In the genomic region with DNA sequence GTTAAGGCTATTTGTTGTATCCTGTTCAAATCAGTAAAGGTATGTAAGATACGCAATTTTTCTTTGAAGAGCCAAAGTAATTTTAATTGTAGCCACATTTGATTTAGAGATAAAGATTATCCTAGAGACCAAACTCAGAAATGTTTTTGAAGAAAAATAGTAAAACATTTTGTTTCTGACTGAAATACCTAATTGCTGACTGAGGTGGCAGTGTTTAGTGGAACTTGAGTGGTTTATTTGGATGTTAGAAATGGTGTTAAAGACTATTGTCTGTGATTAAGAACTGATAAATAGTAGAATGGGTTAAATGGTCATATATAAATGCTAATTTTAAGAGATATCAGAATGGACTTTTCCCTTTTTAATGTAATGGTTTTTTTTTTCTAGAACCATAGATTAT, we compare ENCODE assay signal across 1 cellular context.
TF ChIP-seq lines count a peak whose summit lies in the region.

No MANE protein-coding gene starts in this region.

TF ChIP-seq in HCT116, 20 proteins besides CTCF, POLR2A, EP300 and RAD21 (continued from another document):
- TF ChIP-seq EZH2phosphoT487 (IDR thresholded peaks at IDR 0.05; ENCODE audit: borderline replicate concordance) (no peak), EZH2 (IDR thresholded peaks at IDR 0.05) (no peak), POLR2AphosphoS5 (IDR thresholded peaks at IDR 0.05; ENCODE audit: low read depth, low read length) (no peak), CBX3 (IDR thresholded peaks at IDR 0.05; ENCODE audit: low read depth) (no peak), ZFX (IDR thresholded peaks at IDR 0.05) (no peak), EGR1 (IDR thresholded peaks at IDR 0.05; ENCODE audit: low read depth) (no peak), CEBPB (IDR thresholded peaks at IDR 0.05; ENCODE audit: low read depth) (no peak), ELF1 (IDR thresholded peaks at IDR 0.05; ENCODE audit: borderline replicate concordance, low read depth) (no peak), TCF7L2 (IDR thresholded peaks at IDR 0.05; ENCODE audit: borderline replicate concordance, extremely low read depth, insufficient read depth, insufficient read length) (no peak)
- TF ChIP-seq, protein P1, sequence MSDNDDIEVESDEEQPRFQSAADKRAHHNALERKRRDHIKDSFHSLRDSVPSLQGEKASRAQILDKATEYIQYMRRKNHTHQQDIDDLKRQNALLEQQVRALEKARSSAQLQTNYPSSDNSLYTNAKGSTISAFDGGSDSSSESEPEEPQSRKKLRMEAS (IDR thresholded peaks at IDR 0.05): no peak
- TF ChIP-seq, protein P2, sequence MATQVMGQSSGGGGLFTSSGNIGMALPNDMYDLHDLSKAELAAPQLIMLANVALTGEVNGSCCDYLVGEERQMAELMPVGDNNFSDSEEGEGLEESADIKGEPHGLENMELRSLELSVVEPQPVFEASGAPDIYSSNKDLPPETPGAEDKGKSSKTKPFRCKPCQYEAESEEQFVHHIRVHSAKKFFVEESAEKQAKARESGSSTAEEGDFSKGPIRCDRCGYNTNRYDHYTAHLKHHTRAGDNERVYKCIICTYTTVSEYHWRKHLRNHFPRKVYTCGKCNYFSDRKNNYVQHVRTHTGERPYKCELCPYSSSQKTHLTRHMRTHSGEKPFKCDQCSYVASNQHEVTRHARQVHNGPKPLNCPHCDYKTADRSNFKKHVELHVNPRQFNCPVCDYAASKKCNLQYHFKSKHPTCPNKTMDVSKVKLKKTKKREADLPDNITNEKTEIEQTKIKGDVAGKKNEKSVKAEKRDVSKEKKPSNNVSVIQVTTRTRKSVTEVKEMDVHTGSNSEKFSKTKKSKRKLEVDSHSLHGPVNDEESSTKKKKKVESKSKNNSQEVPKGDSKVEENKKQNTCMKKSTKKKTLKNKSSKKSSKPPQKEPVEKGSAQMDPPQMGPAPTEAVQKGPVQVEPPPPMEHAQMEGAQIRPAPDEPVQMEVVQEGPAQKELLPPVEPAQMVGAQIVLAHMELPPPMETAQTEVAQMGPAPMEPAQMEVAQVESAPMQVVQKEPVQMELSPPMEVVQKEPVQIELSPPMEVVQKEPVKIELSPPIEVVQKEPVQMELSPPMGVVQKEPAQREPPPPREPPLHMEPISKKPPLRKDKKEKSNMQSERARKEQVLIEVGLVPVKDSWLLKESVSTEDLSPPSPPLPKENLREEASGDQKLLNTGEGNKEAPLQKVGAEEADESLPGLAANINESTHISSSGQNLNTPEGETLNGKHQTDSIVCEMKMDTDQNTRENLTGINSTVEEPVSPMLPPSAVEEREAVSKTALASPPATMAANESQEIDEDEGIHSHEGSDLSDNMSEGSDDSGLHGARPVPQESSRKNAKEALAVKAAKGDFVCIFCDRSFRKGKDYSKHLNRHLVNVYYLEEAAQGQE (IDR thresholded peaks at IDR 0.05; ENCODE audit: low read depth): no peak
- TF ChIP-seq, protein P3, sequence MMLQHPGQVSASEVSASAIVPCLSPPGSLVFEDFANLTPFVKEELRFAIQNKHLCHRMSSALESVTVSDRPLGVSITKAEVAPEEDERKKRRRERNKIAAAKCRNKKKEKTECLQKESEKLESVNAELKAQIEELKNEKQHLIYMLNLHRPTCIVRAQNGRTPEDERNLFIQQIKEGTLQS (IDR thresholded peaks at IDR 0.05): no peak
- TF ChIP-seq, protein P4, sequence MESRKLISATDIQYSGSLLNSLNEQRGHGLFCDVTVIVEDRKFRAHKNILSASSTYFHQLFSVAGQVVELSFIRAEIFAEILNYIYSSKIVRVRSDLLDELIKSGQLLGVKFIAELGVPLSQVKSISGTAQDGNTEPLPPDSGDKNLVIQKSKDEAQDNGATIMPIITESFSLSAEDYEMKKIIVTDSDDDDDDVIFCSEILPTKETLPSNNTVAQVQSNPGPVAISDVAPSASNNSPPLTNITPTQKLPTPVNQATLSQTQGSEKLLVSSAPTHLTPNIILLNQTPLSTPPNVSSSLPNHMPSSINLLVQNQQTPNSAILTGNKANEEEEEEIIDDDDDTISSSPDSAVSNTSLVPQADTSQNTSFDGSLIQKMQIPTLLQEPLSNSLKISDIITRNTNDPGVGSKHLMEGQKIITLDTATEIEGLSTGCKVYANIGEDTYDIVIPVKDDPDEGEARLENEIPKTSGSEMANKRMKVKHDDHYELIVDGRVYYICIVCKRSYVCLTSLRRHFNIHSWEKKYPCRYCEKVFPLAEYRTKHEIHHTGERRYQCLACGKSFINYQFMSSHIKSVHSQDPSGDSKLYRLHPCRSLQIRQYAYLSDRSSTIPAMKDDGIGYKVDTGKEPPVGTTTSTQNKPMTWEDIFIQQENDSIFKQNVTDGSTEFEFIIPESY (IDR thresholded peaks at IDR 0.05; ENCODE audit: extremely low read depth, insufficient replicate concordance, low read length): no peak
